ENCODE assay signal across 1 cellular context in the genomic region with DNA sequence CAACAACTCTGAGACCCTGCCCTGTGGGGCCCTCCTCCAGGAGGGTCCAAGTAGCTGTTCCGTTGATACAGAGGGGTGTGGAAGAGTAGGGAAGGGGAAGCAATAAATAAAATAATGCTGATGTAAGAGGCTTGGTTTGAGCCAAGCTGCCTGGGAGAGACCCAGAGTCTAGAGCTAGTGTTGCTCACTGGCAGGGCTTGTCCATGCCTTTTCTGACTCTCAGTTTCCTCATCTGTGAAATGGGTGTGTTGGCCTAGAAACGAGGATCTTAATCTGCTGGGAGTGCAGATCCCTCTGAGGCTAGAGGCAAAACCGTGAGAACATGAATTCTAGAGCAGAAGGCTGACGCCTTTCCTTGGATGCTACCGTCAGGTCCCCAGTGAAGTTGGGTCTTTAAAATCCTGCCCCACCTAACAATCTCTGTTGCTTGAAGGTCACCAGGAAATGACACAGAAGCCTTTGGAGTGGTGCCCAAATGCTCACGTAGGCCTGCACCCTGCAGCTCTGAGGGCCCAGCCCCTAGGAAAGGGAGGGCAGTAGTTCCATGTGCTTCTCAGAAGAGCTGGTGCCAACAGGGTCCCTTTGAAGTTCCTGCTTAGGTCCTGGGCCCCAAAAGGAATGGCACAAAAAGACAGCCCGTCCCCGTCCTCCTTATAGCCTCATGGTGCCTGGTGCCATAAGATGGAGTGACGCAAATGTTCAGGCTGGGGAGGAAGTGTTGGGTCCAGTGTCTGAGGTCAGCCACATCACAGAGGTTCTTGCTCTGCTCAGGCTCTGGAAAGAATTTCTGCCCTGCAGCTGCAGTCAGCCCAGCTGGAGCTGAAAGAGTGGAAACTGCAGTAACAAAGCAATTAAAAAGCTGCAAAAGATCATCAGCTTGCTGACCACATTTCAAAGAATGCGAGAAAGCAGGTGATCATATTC.
TF ChIP-seq lines count a peak whose summit lies in the region.

No MANE protein-coding gene starts in this region.

TF ChIP-seq in GM23338, 12 proteins besides CTCF, POLR2A, EP300 and RAD21 (continued from another document):
- TF ChIP-seq, protein P1, sequence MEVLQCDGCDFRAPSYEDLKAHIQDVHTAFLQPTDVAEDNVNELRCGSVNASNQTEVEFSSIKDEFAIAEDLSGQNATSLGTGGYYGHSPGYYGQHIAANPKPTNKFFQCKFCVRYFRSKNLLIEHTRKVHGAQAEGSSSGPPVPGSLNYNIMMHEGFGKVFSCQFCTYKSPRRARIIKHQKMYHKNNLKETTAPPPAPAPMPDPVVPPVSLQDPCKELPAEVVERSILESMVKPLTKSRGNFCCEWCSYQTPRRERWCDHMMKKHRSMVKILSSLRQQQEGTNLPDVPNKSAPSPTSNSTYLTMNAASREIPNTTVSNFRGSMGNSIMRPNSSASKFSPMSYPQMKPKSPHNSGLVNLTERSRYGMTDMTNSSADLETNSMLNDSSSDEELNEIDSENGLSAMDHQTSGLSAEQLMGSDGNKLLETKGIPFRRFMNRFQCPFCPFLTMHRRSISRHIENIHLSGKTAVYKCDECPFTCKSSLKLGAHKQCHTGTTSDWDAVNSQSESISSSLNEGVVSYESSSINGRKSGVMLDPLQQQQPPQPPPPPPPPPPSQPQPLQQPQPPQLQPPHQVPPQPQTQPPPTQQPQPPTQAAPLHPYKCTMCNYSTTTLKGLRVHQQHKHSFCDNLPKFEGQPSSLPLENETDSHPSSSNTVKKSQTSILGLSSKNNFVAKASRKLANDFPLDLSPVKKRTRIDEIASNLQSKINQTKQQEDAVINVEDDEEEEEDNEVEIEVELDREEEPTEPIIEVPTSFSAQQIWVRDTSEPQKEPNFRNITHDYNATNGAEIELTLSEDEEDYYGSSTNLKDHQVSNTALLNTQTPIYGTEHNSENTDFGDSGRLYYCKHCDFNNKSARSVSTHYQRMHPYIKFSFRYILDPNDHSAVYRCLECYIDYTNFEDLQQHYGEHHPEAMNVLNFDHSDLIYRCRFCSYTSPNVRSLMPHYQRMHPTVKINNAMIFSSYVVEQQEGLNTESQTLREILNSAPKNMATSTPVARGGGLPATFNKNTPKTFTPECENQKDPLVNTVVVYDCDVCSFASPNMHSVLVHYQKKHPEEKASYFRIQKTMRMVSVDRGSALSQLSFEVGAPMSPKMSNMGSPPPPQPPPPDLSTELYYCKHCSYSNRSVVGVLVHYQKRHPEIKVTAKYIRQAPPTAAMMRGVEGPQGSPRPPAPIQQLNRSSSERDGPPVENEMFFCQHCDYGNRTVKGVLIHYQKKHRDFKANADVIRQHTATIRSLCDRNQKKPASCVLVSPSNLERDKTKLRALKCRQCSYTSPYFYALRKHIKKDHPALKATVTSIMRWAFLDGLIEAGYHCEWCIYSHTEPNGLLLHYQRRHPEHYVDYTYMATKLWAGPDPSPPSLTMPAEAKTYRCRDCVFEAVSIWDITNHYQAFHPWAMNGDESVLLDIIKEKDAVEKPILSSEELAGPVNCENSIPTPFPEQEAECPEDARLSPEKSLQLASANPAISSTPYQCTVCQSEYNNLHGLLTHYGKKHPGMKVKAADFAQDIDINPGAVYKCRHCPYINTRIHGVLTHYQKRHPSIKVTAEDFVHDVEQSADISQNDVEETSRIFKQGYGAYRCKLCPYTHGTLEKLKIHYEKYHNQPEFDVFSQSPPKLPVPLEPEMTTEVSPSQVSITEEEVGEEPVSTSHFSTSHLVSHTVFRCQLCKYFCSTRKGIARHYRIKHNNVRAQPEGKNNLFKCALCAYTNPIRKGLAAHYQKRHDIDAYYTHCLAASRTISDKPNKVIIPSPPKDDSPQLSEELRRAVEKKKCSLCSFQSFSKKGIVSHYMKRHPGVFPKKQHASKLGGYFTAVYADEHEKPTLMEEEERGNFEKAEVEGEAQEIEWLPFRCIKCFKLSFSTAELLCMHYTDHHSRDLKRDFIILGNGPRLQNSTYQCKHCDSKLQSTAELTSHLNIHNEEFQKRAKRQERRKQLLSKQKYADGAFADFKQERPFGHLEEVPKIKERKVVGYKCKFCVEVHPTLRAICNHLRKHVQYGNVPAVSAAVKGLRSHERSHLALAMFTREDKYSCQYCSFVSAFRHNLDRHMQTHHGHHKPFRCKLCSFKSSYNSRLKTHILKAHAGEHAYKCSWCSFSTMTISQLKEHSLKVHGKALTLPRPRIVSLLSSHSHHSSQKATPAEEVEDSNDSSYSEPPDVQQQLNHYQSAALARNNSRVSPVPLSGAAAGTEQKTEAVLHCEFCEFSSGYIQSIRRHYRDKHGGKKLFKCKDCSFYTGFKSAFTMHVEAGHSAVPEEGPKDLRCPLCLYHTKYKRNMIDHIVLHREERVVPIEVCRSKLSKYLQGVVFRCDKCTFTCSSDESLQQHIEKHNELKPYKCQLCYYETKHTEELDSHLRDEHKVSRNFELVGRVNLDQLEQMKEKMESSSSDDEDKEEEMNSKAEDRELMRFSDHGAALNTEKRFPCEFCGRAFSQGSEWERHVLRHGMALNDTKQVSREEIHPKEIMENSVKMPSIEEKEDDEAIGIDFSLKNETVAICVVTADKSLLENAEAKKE (CRISPR knock-in tag; IDR thresholded peaks at IDR 0.05): no peak
- TF ChIP-seq EZH2phosphoT487 (IDR thresholded peaks at IDR 0.05; ENCODE audit: unreplicated experiment) (no peak), CREB1 (CRISPR knock-in tag; IDR thresholded peaks at IDR 0.05; ENCODE audit: low read depth) (no peak), STAT1 (IDR thresholded peaks at IDR 0.05; ENCODE audit: unreplicated experiment) (no peak), JUNB (IDR thresholded peaks at IDR 0.05; ENCODE audit: unreplicated experiment) (no peak), ZNF331 (CRISPR knock-in tag; IDR thresholded peaks at IDR 0.05; ENCODE audit: low read depth) (no peak), POLR2AphosphoS5 (IDR thresholded peaks at IDR 0.05; ENCODE audit: low read depth) (no peak), NANOG (IDR thresholded peaks at IDR 0.05; ENCODE audit: borderline replicate concordance) (no peak)
